19 cellular contexts compared by ENCODE assay signal in genomic region chr7:55484241-55484640, GRCh38.
DNase-seq lines count a peak whose midpoint lies in the region; ATAC-seq lines count a peak whose summit lies in the region.
"Had no signal": no experiment of that assay in that cellular context is flagged by ENCODE, and none has a peak within 500 bp of the region (broad histone marks: within the 10 kb centered on the region; RNA-seq: fewer than 3 reads in every experiment).

No MANE protein-coding gene starts in this region.

- H3K36me3 ChIP-seq in MG63 = no peaks in the 10 kb centered on the region
- H3K36me3 ChIP-seq: ovary had no signal

- no peaks in the 10 kb centered on the region for H3K9me3 Mint-ChIP-seq in stimulated activated naive CD8-positive, alpha-beta T cell treated with anti-CD3 and anti-CD28 coated beads, Interleukin-15, Interleukin-2, amounts not matched to agents 100 ng/mL and 50 ng/mL, for 24 hours

- no peak overlapping the region for H3K4me3 Mint-ChIP-seq in stimulated activated naive CD8-positive, alpha-beta T cell treated with anti-CD3 and anti-CD28 coated beads, Interleukin-15, Interleukin-2, amounts not matched to agents 100 ng/mL and 50 ng/mL, for 24 hours

- H3K4me1 Mint-ChIP-seq in stimulated activated naive CD8-positive, alpha-beta T cell treated with anti-CD3 and anti-CD28 coated beads, Interleukin-15, Interleukin-2, amounts not matched to agents 100 ng/mL and 50 ng/mL, for 24 hours (ENCODE audit: low read depth) = peaks cover 56% of the 10 kb centered on the region

- H3K4me3 ChIP-seq in MG63 = no peak overlapping the region
- H3K4me3 ChIP-seq: A549, hepatocyte, ovary, sigmoid colon, upper lobe of left lung had no signal

- ATAC-seq in stimulated activated naive CD8-positive, alpha-beta T cell treated with anti-CD3 and anti-CD28 coated beads, Interleukin-15, Interleukin-2, amounts not matched to agents 100 U/mL and 50 U/mL, for 24 hours = no peak
- no peak for ATAC-seq in left lobe of liver
- no peak for ATAC-seq in HG02642 (IDR thresholded peaks at IDR 0.05; ENCODE audit: poor library complexity, unreplicated experiment)
- ATAC-seq: A549 had no signal

- H3K27me3 Mint-ChIP-seq in stimulated activated naive CD8-positive, alpha-beta T cell treated with anti-CD3 and anti-CD28 coated beads, Interleukin-15, Interleukin-2, amounts not matched to agents 100 ng/mL and 50 ng/mL, for 24 hours = no peaks in the 10 kb centered on the region

- DNase-seq in activated CD4-positive, alpha-beta T cell treated with anti-CD3 and anti-CD28 coated beads for 48 hours = peak; percentile 40
- DNase-seq in activated CD4-positive, alpha-beta T cell treated with anti-CD3 and anti-CD28 coated beads, Interleukin-2, amount 50 U/mL, for 1 hour = no peak
- no peak for DNase-seq in stimulated activated naive CD8-positive, alpha-beta T cell treated with anti-CD3 and anti-CD28 coated beads, Interleukin-15, Interleukin-2, amounts not matched to agents 100 U/mL and 50 U/mL, for 24 hours
- DNase-seq in left lobe of liver (ENCODE audit: low spot score) = peak; percentile 8
- no peak for DNase-seq in OCI-M1 (lab: John Stamatoyannopoulos, UW)
- no peak for DNase-seq in MG63
- DNase-seq: activated CD4-positive, alpha-beta T cell treated with anti-CD3 and anti-CD28 coated beads, Interleukin-2, amount 50 U/mL, for 48 hours; C1 segment of cervical spinal cord; caudate nucleus; DMS79 treated with DMSO at 0.1 percent for 48 hours; NCI-H1694; NCI-H226; ovary; sigmoid colon; upper lobe of left lung had no signal

- H3K27ac Mint-ChIP-seq in stimulated activated naive CD8-positive, alpha-beta T cell treated with anti-CD3 and anti-CD28 coated beads, Interleukin-15, Interleukin-2, amounts not matched to agents 100 ng/mL and 50 ng/mL, for 24 hours = peak overlapping the region; percentile 74

- H3K27me3 ChIP-seq in MG63 = no peaks in the 10 kb centered on the region
- H3K27me3 ChIP-seq: hepatocyte, ovary, sigmoid colon, upper lobe of left lung had no signal

- H3K36me3 Mint-ChIP-seq in stimulated activated naive CD8-positive, alpha-beta T cell treated with anti-CD3 and anti-CD28 coated beads, Interleukin-15, Interleukin-2, amounts not matched to agents 100 ng/mL and 50 ng/mL, for 24 hours (ENCODE audit: low read depth) = peaks cover 46% of the 10 kb centered on the region

- no peaks in the 10 kb centered on the region for H3K9me3 ChIP-seq in MG63
- H3K9me3 ChIP-seq: A549, ovary, sigmoid colon, upper lobe of left lung had no signal

Comparison
In these comparisons a context has a peak if more than half of its experiments do, and no peak if none do; other contexts are left out.
1. DNase-seq: peak in activated CD4-positive, alpha-beta T cell treated with anti-CD3 and anti-CD28 coated beads for 48 hours (single experiment) and left lobe of liver (single experiment); none in activated CD4-positive, alpha-beta T cell treated with anti-CD3 and anti-CD28 coated beads, Interleukin-2, amount 50 U/mL, for 1 hour (single experiment), stimulated activated naive CD8-positive, alpha-beta T cell treated with anti-CD3 and anti-CD28 coated beads, Interleukin-15, Interleukin-2, amounts not matched to agents 100 U/mL and 50 U/mL, for 24 hours (single experiment), OCI-M1 (single experiment) and MG63 (single experiment).